In genomic region chr15:93779341-93779740, GRCh38 we compare ENCODE assay signal across 27 cellular contexts.
"Had no signal": no experiment of that assay in that cellular context is flagged by ENCODE, and none has a peak within 500 bp of the region (broad histone marks: within the 10 kb centered on the region; RNA-seq: fewer than 3 reads in every experiment).

No MANE protein-coding gene starts in this region.

- H2AFZ ChIP-seq: neural progenitor cell had no signal

- H3K4me3 ChIP-seq: gastroesophageal sphincter, heart right ventricle, left lung, neural progenitor cell, prostate gland, right atrium auricular region, smooth muscle cell, suprapubic skin, transverse colon, upper lobe of right lung, uterus had no signal

- H3K27me3 ChIP-seq: gastroesophageal sphincter, heart right ventricle, left lung, neural progenitor cell, right atrium auricular region, suprapubic skin, transverse colon, upper lobe of right lung, uterus had no signal

- H3K36me3 ChIP-seq: gastroesophageal sphincter, heart right ventricle, left lung, neural progenitor cell, prostate gland, right atrium auricular region, suprapubic skin, transverse colon, upper lobe of right lung, uterus had no signal

- ATAC-seq: effector memory CD8-positive, alpha-beta T cell; gastroesophageal sphincter; heart right ventricle; left cardiac atrium; left lung; naive thymus-derived CD4-positive, alpha-beta T cell; sciatic nerve; stimulated activated naive CD8-positive, alpha-beta T cell treated with anti-CD3 and anti-CD28 coated beads, Interleukin-15, amount 100 ng/mL, for 72 hours; upper lobe of right lung had no signal

- H3K9ac ChIP-seq: neural progenitor cell had no signal

- H3K4me1 ChIP-seq: gastroesophageal sphincter, heart right ventricle, left lung, neural progenitor cell, prostate gland, right atrium auricular region, suprapubic skin, transverse colon, upper lobe of right lung, uterus had no signal

- H3K9me3 ChIP-seq: gastroesophageal sphincter, heart right ventricle, left lung, prostate gland, right atrium auricular region, suprapubic skin, transverse colon, upper lobe of right lung, uterus had no signal

- H3K4me2 ChIP-seq: neural progenitor cell, smooth muscle cell had no signal

- H3K27ac ChIP-seq: gastroesophageal sphincter, heart right ventricle, left lung, neural progenitor cell, prostate gland, right atrium auricular region, suprapubic skin, transverse colon, upper lobe of right lung, uterus had no signal

- DNase-seq: cortex of kidney; effector memory CD8-positive, alpha-beta T cell; foreskin fibroblast; heart right ventricle; hippocampal formation; left cardiac atrium; left lung; mesendoderm; midbrain; naive thymus-derived CD4-positive, alpha-beta T cell; nucleus accumbens; stimulated activated CD4-positive, alpha-beta T cell treated with anti-CD3 and anti-CD28 coated beads, Interleukin-12 subunit alpha, Interleukin-12 subunit beta, amount 100 ng/mL, for 4 hours; stimulated activated CD4-positive, alpha-beta T cell treated with anti-CD3 and anti-CD28 coated beads, Interleukin-1b, Interleukin-23, amount 100 ng/mL, for 48 hours; stimulated activated CD4-positive, alpha-beta T cell treated with anti-CD3 and anti-CD28 coated beads, Interleukin-4, amount 100 ng/mL, for 1 hour; stimulated activated CD8-positive, alpha-beta memory T cell treated with anti-CD3 and anti-CD28 coated beads, Interleukin-4, amount 100 ng/mL, for 48 hours; stimulated activated naive CD4-positive, alpha-beta T cell; stimulated activated naive CD8-positive, alpha-beta T cell treated with anti-CD3 and anti-CD28 coated beads, Interleukin-15, amount 100 ng/mL, for 72 hours; transverse colon; upper lobe of right lung; uterus had no signal
